In the genomic region with DNA sequence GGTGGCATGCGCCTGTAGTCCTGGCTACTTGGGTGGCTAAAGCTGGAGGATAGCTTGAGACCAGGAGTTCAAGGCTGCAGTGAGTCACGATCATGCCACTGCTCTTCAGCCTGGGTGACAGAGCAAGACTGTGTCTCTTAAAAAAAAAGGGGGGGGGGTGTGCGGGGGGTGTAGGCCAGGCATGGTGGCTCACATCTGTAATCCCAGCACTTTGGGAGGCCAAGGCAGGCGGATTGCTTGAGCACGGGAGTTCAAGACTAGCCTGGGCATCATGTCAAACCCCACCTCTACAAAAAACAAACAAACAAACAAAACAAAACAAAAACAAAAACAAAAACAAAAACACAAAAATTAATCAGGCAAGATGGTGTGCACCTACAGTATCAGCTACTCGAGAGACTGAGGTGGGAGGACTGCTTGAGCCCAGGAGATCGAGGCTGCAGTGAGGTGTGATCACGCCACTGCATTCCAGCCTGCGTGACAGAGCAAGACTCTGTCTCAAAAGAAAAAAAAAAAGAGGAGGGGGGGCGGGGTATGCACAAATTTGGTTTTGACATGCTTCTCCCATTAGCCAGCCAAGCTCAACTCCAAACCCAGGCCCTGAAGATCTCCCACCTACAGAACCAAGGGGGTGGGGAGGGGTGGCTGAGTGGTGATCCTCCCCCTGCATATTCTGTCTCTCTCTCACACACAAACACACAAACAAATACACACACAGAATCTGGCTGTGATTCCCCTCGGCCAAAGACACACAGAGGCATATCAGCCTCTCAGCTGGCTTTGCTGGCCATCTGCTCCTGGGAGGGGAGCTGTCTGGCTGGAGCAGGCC, we compare ENCODE assay signal across 10 cellular contexts. TPM values are rescaled to one million over a fixed set of nuclear protein-coding genes. Genes with fewer than 3 reads are reported as not detected.
DNase-seq lines count a peak whose midpoint lies in the region; ATAC-seq, FAIRE-seq and TF ChIP-seq lines count a peak whose summit lies in the region.
"Had no signal": no experiment of that assay in that cellular context is flagged by ENCODE, and none has a peak within 500 bp of the region (broad histone marks: within the 10 kb centered on the region; RNA-seq: fewer than 3 reads in every experiment).

No MANE protein-coding gene starts in this region.

- H3K79me2 ChIP-seq in keratinocyte (ENCODE audit: control insufficient read depth, insufficient read depth, low read length), result no peaks in the 10 kb centered on the region
- H3K79me2 ChIP-seq: parathyroid adenoma had no signal

- H3K27me3 ChIP-seq in keratinocyte (ENCODE audit: control insufficient read depth, extremely low read depth, insufficient read depth, low read length) (no peaks in the 10 kb centered on the region), stomach (no peaks in the 10 kb centered on the region)

- TF ChIP-seq POLR2A in stomach (IDR thresholded peaks at IDR 0.05), result no peak

- CTCF ChIA-PET in WTC11 (lab: Charles Lee), result interaction anchor here (0.6 to 1.1 kb wide), 3 partner anchors 25 to 85 kb away, joined by 3 to 4 read pairs (median 3); a partner anchor contains a TSS

- peak overlapping the region; percentile 86; the same call in 1 of the 2 replicates for H3K27ac Mint-ChIP-seq in WTC11

- no peak overlapping the region for H3K4me3 ChIP-seq in keratinocyte (ENCODE audit: control insufficient read depth in 2 of 3, extremely low read depth in 1 of 3, insufficient read depth in 2 of 3, low read depth in 1 of 3, low read length in 3 of 3)
- H3K4me3 ChIP-seq in stomach, result peak overlapping the region in 3 of 4 donors; percentile 15 to 36 (median 33)

- POLR2A ChIA-PET in WTC11 (lab: Charles Lee), result interaction anchor here (0.6 kb wide), 1 partner anchor 9 kb away, joined by 4 read pairs; no protein-coding TSS in a partner anchor

- FAIRE-seq in keratinocyte (lab: Jason Lieb, UNC), result no peak

- no peaks in the 10 kb centered on the region for H3K36me3 ChIP-seq in keratinocyte (ENCODE audit: control insufficient read depth in 2 of 2, extremely low read depth in 1 of 2, insufficient read depth in 2 of 2, low read length in 2 of 2)
- H3K36me3 ChIP-seq in stomach, result no peaks in the 10 kb centered on the region

- H3K4me1 ChIP-seq in keratinocyte (ENCODE audit: control insufficient read depth, extremely low read depth, insufficient read depth, low read length) (peaks cover 18% of the 10 kb centered on the region), stomach (peaks cover 30 to 68% (median 45%) of the 10 kb centered on the region in 4 donors)
- H3K4me1 ChIP-seq: parathyroid adenoma had no signal

- no peak for TF ChIP-seq EP300 in stomach (IDR thresholded peaks at IDR 0.05)

- H3K27ac ChIP-seq in keratinocyte (ENCODE audit: control insufficient read depth, insufficient read depth, low read length) (no peak overlapping the region), stomach (peak overlapping the region; percentile 64 to 81 (median 73))
- H3K27ac ChIP-seq: parathyroid adenoma had no signal

- dilution Hi-C loops in keratinocyte (cut with MboI; ENCODE audit: extremely low pct_ligation_motif_present, low sequenced_read_pairs), result no loop called here

- no peaks in the 10 kb centered on the region for H3K9me3 ChIP-seq in keratinocyte (ENCODE audit: control insufficient read depth, low read depth, low read length)
- no peaks in the 10 kb centered on the region for H3K9me3 ChIP-seq in stomach

- H3K4me3 Mint-ChIP-seq in WTC11, result no peak overlapping the region

- peak; percentile 19 for DNase-seq in NK-92 treated with Interleukin-12 subunit alpha and Interleukin-12 subunit beta, amount 100 ng/mL, for 24 hours (lab: John Stamatoyannopoulos, UW)
- no peak for DNase-seq in NK-92 (lab: John Stamatoyannopoulos, UW; ENCODE audit: unreplicated experiment)
- DNase-seq in WTC11 (ENCODE audit: low spot score), result no peak
- no peak for DNase-seq in keratinocyte (ENCODE audit: low read depth, low spot score)
- no peak for DNase-seq in stomach
- DNase-seq in activated CD8-positive, alpha-beta memory T cell treated with anti-CD3 and anti-CD28 coated beads, Interleukin-2, amount 50 U/mL, for 4 hours, result no peak
- no peak for DNase-seq in NCI-H446 (lab: John Stamatoyannopoulos, UW)
- no peak for DNase-seq in T-helper 9 cell
- DNase-seq: NCI-H2171 treated with DMSO at 0.1 percent for 48 hours had no signal

- WGBS in stomach, 5 donors, result 45 to 63% (median 46%) methylated on average over 11 of the region's 11 CpGs

- H3K27me3 Mint-ChIP-seq in WTC11 (ENCODE audit: low read depth), result no peaks in the 10 kb centered on the region

- H3K9me1 ChIP-seq in keratinocyte (ENCODE audit: control insufficient read depth, extremely low read depth, insufficient read depth, low read length), result no peaks in the 10 kb centered on the region

- H3K4me1 Mint-ChIP-seq in WTC11, result peaks cover 10% of the 10 kb centered on the region

- intact Hi-C loops in stomach (cut with DNase I; ENCODE audit: low total_unique reads), result no loop called here

- H2AFZ ChIP-seq in keratinocyte (ENCODE audit: control insufficient read depth, low read length), result peak overlapping the region; percentile 37
- H2AFZ ChIP-seq: parathyroid adenoma had no signal

- no peaks in the 10 kb centered on the region for H4K20me1 ChIP-seq in keratinocyte (ENCODE audit: control insufficient read depth, extremely low read depth, insufficient read depth, low read length)

- no peak for TF ChIP-seq CTCF in WTC11 (IDR thresholded peaks at IDR 0.05)
- no peak for TF ChIP-seq CTCF in keratinocyte (optimal IDR thresholded peaks at IDR 0.05 in 1 of 3, IDR thresholded peaks at IDR 0.05 in 1 of 3, conservative IDR thresholded peaks at IDR 0.05 in 1 of 3; ENCODE audit: extremely low read depth in 1 of 3, insufficient read depth in 2 of 3, low read length in 3 of 3)
- no peak for TF ChIP-seq CTCF in stomach (IDR thresholded peaks at IDR 0.05)

- peak overlapping the region; percentile 16 for H3K4me2 ChIP-seq in keratinocyte (ENCODE audit: control insufficient read depth, extremely low read depth, insufficient read depth, low read depth, low read length)

- no peaks in the 10 kb centered on the region for H3K9me3 Mint-ChIP-seq in WTC11

- no peak overlapping the region for H3K9ac ChIP-seq in keratinocyte (ENCODE audit: control insufficient read depth, extremely low read depth, insufficient read depth, low read length)
- H3K9ac ChIP-seq: parathyroid adenoma had no signal

- no peaks in the 10 kb centered on the region for H3K36me3 Mint-ChIP-seq in WTC11

- no peak for ATAC-seq in WTC11

TF ChIP-seq in WTC11, 78 proteins besides CTCF, POLR2A, EP300 and RAD21:
- no peak for TF ChIP-seq FOXP1 (CRISPR knock-in tag; IDR thresholded peaks at IDR 0.05; ENCODE audit: borderline replicate concordance)

RNA-seq across cellular contexts. Expression of a gene that starts 3.1 kb away (rescaled TPM):
- total RNA-seq in WTC11 (2021) (1.8 to 2.6 TPM (median 1.9 TPM) in 3 replicates), stomach (1 to 10 TPM in 3 of 5 donors, under 1 TPM in 1, not detected in 1; 0.45 to 3.5 (median 2.5) TPM)
- polyA plus RNA-seq in keratinocyte (18.6 to 30.7 TPM (median 19.6 TPM) in 3 replicates), stomach (1 to 10 TPM; 1.2 to 1.9 (median 1.7) TPM)
- polyA plus RNA-seq in keratinocyte (2011; ENCODE audit: low read depth), result 0.91 TPM
- 17.9 and 19.4 TPM in 2 replicates for polyA plus RNA-seq in keratinocyte (2011; cell fraction: cytosol; rRNA removed)
- polyA plus RNA-seq in keratinocyte (2011; cell fraction: nucleus; rRNA removed), result 26.4 and 29.8 TPM in 2 replicates
- 3.6 and 12.0 TPM in 2 replicates for polyA plus RNA-seq in keratinocyte (2012; ENCODE audit: low replicate concordance)
- polyA minus RNA-seq in keratinocyte, result 24.8 to 42.8 TPM (median 38.3 TPM) in 3 replicates
- polyA minus RNA-seq in keratinocyte (2011; cell fraction: cytosol; rRNA and poly(A)+ RNA removed), result 13.0 TPM
- 19.6 and 25.4 TPM in 2 replicates for polyA minus RNA-seq in keratinocyte (2011; cell fraction: nucleus; rRNA and poly(A)+ RNA removed)

RNA-seq across cellular contexts. Expression of a gene that starts 59.5 kb away (rescaled TPM):
- total RNA-seq in WTC11 (2021), result 108 to 112 TPM (median 110 TPM) in 3 replicates
- 75.8 to 104 TPM (median 79.5 TPM) in 3 replicates for polyA plus RNA-seq in keratinocyte
- polyA plus RNA-seq in keratinocyte (2011; ENCODE audit: low read depth), result 88.6 TPM
- polyA plus RNA-seq in keratinocyte (2011; cell fraction: cytosol; rRNA removed), result 75.5 and 102 TPM in 2 replicates
- 56.8 and 74.4 TPM in 2 replicates for polyA plus RNA-seq in keratinocyte (2011; cell fraction: nucleus; rRNA removed)
- polyA plus RNA-seq in keratinocyte (2012; ENCODE audit: low replicate concordance), result 79.0 and 82.0 TPM in 2 replicates
- 22.5 to 32.4 TPM (median 30.8 TPM) in 3 replicates for polyA minus RNA-seq in keratinocyte
- 24.2 TPM for polyA minus RNA-seq in keratinocyte (2011; cell fraction: cytosol; rRNA and poly(A)+ RNA removed)
- polyA minus RNA-seq in keratinocyte (2011; cell fraction: nucleus; rRNA and poly(A)+ RNA removed), result 9.3 and 13.9 TPM in 2 replicates
- 100 to 1,000 TPM in 1 of 5 donors, 10 to 100 TPM in 4; 38.4 to 111 (median 79.7) TPM for total RNA-seq in stomach
- polyA plus RNA-seq in stomach, result 10 to 100 TPM; 59.5 to 75.6 (median 73.2) TPM

Comparison
In these comparisons a context has a peak if more than half of its experiments do, and no peak if none do; other contexts are left out.
1. H3K4me3 ChIP-seq: peak in stomach (3 of 4); none in keratinocyte (0 of 3).